ENCODE assay signal across 8 cellular contexts in the genomic region with DNA sequence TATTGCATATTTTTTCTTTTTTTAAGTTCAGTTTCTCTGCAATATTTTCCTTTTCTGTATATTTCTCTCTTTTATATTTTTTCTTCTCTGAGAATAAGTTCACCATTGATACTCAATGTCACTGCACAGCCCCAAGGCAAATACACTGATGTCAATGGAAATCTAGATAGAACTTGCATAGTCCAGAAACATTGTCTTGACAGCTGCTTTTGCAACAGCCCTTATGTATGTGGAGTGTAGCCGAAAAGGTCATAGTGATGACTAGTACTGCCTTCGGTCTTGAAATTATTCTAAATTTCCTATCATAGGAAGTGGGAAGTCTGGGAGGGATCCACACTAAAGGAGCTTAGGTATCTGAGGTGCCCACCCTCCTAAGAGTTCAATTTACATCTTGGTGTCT.
"Had no signal": no experiment of that assay in that cellular context is flagged by ENCODE, and none has a peak within 500 bp of the region (broad histone marks: within the 10 kb centered on the region; RNA-seq: fewer than 3 reads in every experiment).

No MANE protein-coding gene starts in this region.

- ATAC-seq: HCT116, HepG2 had no signal

- H3K36me3 ChIP-seq: HAP-1 had no signal

- FAIRE-seq: HepG2 had no signal

- H3K9me3 ChIP-seq: HAP-1 had no signal

- H3K4me1 ChIP-seq: HAP-1 had no signal

- H3K9ac ChIP-seq: GM23248 had no signal

- H3K4me3 ChIP-seq: GM23248, HAP-1 had no signal

- DNase-seq: GM23248, GOT3, H7, HFFc6, KBM-7 had no signal
